ENCODE assay signal across 8 cellular contexts in genomic region chr18:45690975-45691815, GRCh38. TPM values are rescaled to one million over a fixed set of nuclear protein-coding genes. Genes with fewer than 3 reads are reported as not detected.
DNase-seq lines count a peak whose midpoint lies in the region; ATAC-seq, FAIRE-seq and TF ChIP-seq lines count a peak whose summit lies in the region.

No MANE protein-coding gene starts in this region.

- peak; percentile 83 for ATAC-seq in foreskin keratinocyte
- ATAC-seq in GM21786 (IDR thresholded peaks at IDR 0.05; ENCODE audit: unreplicated experiment) = no peak

- no peak for TF ChIP-seq POLR2A in suprapubic skin (IDR thresholded peaks at IDR 0.05)

- H3K27ac ChIP-seq in foreskin keratinocyte (no peak overlapping the region), neutrophil (no peak overlapping the region), suprapubic skin (no peak overlapping the region)

- DNase-seq in D721Med (ENCODE audit: insufficient read length, low spot score) (peak; percentile 56), KG1 (lab: John Stamatoyannopoulos, UW) (peak; percentile 71), RCC 7860 (ENCODE audit: low spot score) (peak; percentile 33), foreskin keratinocyte (peak in 1 of 2 donors; percentile 55), suprapubic skin (ENCODE audit: low spot score in 2 of 2) (peak in 1 of 2 donors; percentile 88)
- DNase-seq in activated T-helper 1 cell treated with anti-CD3 and anti-CD28 coated beads, Interleukin-12 subunit alpha, Interleukin-12 subunit beta, Interleukin-2, Interleukin-4 antibody, amounts not matched to agents 30 ng/mL and 10 ng/mL and 1 ng/mL, durations not matched to agents 14 hours and 24 hours and 36 hours (ENCODE audit: low spot score) = peak; percentile 55

- H3K27me3 ChIP-seq in foreskin keratinocyte (no peaks in the 10 kb centered on the region), neutrophil (no peaks in the 10 kb centered on the region), suprapubic skin (peaks cover 2% of the 10 kb centered on the region)

- H3K4me1 ChIP-seq in foreskin keratinocyte = no peaks in the 10 kb centered on the region
- peaks cover 28 to 34% of the 10 kb centered on the region in 2 experiments for H3K4me1 ChIP-seq in neutrophil (ENCODE audit: control insufficient read depth in 1 of 2, insufficient read depth in 1 of 2, low read depth in 1 of 2, low read length in 1 of 2)
- H3K4me1 ChIP-seq in suprapubic skin = no peaks in the 10 kb centered on the region

- H3K4me1 Mint-ChIP-seq in activated T-helper 1 cell treated with anti-CD3 and anti-CD28 coated beads, Interleukin-12 subunit alpha, Interleukin-12 subunit beta, Interleukin-2, Interleukin-4 antibody, amounts not matched to agents 30 ng/mL and 10 ng/mL and 1 ng/mL, durations not matched to agents 14 hours and 24 hours and 36 hours (ENCODE audit: low read depth) = peaks cover 31% of the 10 kb centered on the region

- no peak overlapping the region for H3K4me3 Mint-ChIP-seq in activated T-helper 1 cell treated with anti-CD3 and anti-CD28 coated beads, Interleukin-12 subunit alpha, Interleukin-12 subunit beta, Interleukin-2, Interleukin-4 antibody, amounts not matched to agents 30 ng/mL and 10 ng/mL and 1 ng/mL, durations not matched to agents 14 hours and 24 hours and 36 hours

- H3K9me3 Mint-ChIP-seq in activated T-helper 1 cell treated with anti-CD3 and anti-CD28 coated beads, Interleukin-12 subunit alpha, Interleukin-12 subunit beta, Interleukin-2, Interleukin-4 antibody, amounts not matched to agents 30 ng/mL and 10 ng/mL and 1 ng/mL, durations not matched to agents 14 hours and 24 hours and 36 hours = peaks cover 4% of the 10 kb centered on the region

- peaks cover 44% of the 10 kb centered on the region for H3K27me3 Mint-ChIP-seq in activated T-helper 1 cell treated with anti-CD3 and anti-CD28 coated beads, Interleukin-12 subunit alpha, Interleukin-12 subunit beta, Interleukin-2, Interleukin-4 antibody, amounts not matched to agents 30 ng/mL and 10 ng/mL and 1 ng/mL, durations not matched to agents 14 hours and 24 hours and 36 hours (ENCODE audit: insufficient read depth)

- H3K36me3 ChIP-seq in neutrophil (no peaks in the 10 kb centered on the region), suprapubic skin (no peaks in the 10 kb centered on the region)

- FAIRE-seq in D721Med (lab: Jason Lieb, UNC) = peak; percentile 67
- no peak for FAIRE-seq in RCC 7860 (lab: Jason Lieb, UNC)

- TF ChIP-seq CTCF in D721Med (IDR thresholded peaks at IDR 0.05; ENCODE audit: insufficient read depth, missing control alignments) (peak; percentile 92), foreskin keratinocyte (conservative IDR thresholded peaks at IDR 0.05) (peak; percentile 93), neutrophil (IDR thresholded peaks at IDR 0.05) (peak; percentile 53), suprapubic skin (IDR thresholded peaks at IDR 0.05) (peak; percentile 49 to 63)

- intact Hi-C loops in activated T-helper 1 cell treated with anti-CD3 and anti-CD28 coated beads, Interleukin-12 subunit alpha, Interleukin-12 subunit beta, Interleukin-2, Interleukin-4 antibody, amounts not matched to agents 30 ng/mL and 10 ng/mL and 1 ng/mL, durations not matched to agents 14 hours and 24 hours and 36 hours (cut with micrococcal nuclease) = loop anchor here (1.0 to 2.0 kb wide), 6 partner anchors 26 to 382 kb away; no protein-coding TSS in a partner anchor

- H3K27ac Mint-ChIP-seq in activated T-helper 1 cell treated with anti-CD3 and anti-CD28 coated beads, Interleukin-12 subunit alpha, Interleukin-12 subunit beta, Interleukin-2, Interleukin-4 antibody, amounts not matched to agents 30 ng/mL and 10 ng/mL and 1 ng/mL, durations not matched to agents 14 hours and 24 hours and 36 hours = no peak overlapping the region

- H3K4me3 ChIP-seq in neutrophil (ENCODE audit: low read depth in 1 of 2, low read length in 1 of 2) (no peak overlapping the region), suprapubic skin (no peak overlapping the region)

- no peak for TF ChIP-seq EP300 in suprapubic skin (IDR thresholded peaks at IDR 0.05)

- H3K9me3 ChIP-seq in neutrophil (no peaks in the 10 kb centered on the region), suprapubic skin (no peaks in the 10 kb centered on the region)

- no peaks in the 10 kb centered on the region for H3K36me3 Mint-ChIP-seq in activated T-helper 1 cell treated with anti-CD3 and anti-CD28 coated beads, Interleukin-12 subunit alpha, Interleukin-12 subunit beta, Interleukin-2, Interleukin-4 antibody, amounts not matched to agents 30 ng/mL and 10 ng/mL and 1 ng/mL, durations not matched to agents 14 hours and 24 hours and 36 hours (ENCODE audit: low read depth)

- 10% methylated on average over 12 of the region's 12 CpGs for WGBS in suprapubic skin

RNA-seq across cellular contexts. Expression of gene SLC14A1, which starts 32.8 kb away (rescaled TPM):
- 0.10 and 0.49 TPM in 2 replicates for total RNA-seq in activated T-helper 1 cell treated with anti-CD3 and anti-CD28 coated beads, Interleukin-12 subunit alpha, Interleukin-12 subunit beta, Interleukin-2, Interleukin-4 antibody, amounts not matched to agents 30 ng/mL and 10 ng/mL and 1 ng/mL, durations not matched to agents 14 hours and 24 hours and 36 hours
- total RNA-seq in foreskin keratinocyte (0.25 TPM in 1 of 2 replicates, not detected in the other), suprapubic skin (10 to 100 TPM in 2 of 4 donors, 1 to 10 TPM in 2; 3.0 to 16.0 (median 10.1) TPM)
- 0.01 and 0.21 TPM in 2 replicates for polyA plus RNA-seq in foreskin keratinocyte
